Comparison of ENCODE assay signal across 12 cellular contexts in the genomic region with DNA sequence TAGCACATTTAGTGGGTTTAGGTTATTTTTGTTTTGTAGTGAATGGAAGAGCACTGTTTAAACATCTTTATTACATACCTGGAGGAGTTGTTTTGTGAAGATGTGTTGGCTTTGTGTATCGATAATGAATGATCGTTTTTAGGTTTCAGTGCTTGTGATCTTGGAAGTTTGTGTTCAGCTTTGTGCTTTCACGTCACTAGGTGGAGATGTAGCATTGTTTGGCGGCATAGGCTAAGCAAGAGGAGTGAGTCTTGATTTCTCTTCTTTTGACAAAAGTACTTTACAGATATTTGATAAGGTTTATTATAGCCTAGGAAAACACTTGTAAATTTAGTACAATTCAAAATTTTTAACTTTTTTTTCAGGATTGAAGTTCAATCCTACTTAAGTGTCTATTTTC. TPM values are rescaled to one million over a fixed set of nuclear protein-coding genes. Genes with fewer than 3 reads are reported as not detected.
DNase-seq lines count a peak whose midpoint lies in the region; ATAC-seq, FAIRE-seq and TF ChIP-seq lines count a peak whose summit lies in the region.
"Had no signal": no experiment of that assay in that cellular context is flagged by ENCODE, and none has a peak within 500 bp of the region (broad histone marks: within the 10 kb centered on the region; RNA-seq: fewer than 3 reads in every experiment).

No MANE protein-coding gene starts in this region.

- no peak for FAIRE-seq in endothelial cell of umbilical vein (lab: Jason Lieb, UNC)

- no peak overlapping the region for H3K4me2 ChIP-seq in OCI-LY7 (ENCODE audit: low read length)
- H3K4me2 ChIP-seq in endothelial cell of umbilical vein (ENCODE audit: insufficient read depth, low read length): no peak overlapping the region
- H3K4me2 ChIP-seq: BLaER1 had no signal

- BruUV-seq in OCI-LY7 (replicated peaks; lab: Mats Ljungman, UMichigan) (no TSS peak), endothelial cell of umbilical vein (replicated peaks; lab: Mats Ljungman, UMichigan) (no TSS peak)

- dilution Hi-C loops in endothelial cell of umbilical vein (cut with MboI; ENCODE audit: extremely low pct_ligation_motif_present, low sequenced_read_pairs): no loop called here

- TF ChIP-seq POLR2A in endothelial cell of umbilical vein (IDR thresholded peaks at IDR 0.05; ENCODE audit: low read depth, low read length): no peak

- H3K9me2 ChIP-seq in OCI-LY7 (ENCODE audit: insufficient read depth, low read length): no peaks in the 10 kb centered on the region

- H3K27me3 ChIP-seq in endothelial cell of umbilical vein (ENCODE audit: control insufficient read depth in 2 of 2, insufficient read depth in 2 of 2, low read length in 2 of 2): no peaks in the 10 kb centered on the region
- no peaks in the 10 kb centered on the region for H3K27me3 ChIP-seq in psoas muscle (ENCODE audit: insufficient read depth in 3 of 3, low read length in 2 of 3)
- H3K27me3 ChIP-seq in tibial artery: no peaks in the 10 kb centered on the region
- H3K27me3 ChIP-seq: BLaER1 had no signal

- H3K79me2 ChIP-seq in OCI-LY7 (ENCODE audit: insufficient read depth, low read depth, low read length) (no peaks in the 10 kb centered on the region), endothelial cell of umbilical vein (ENCODE audit: control insufficient read depth, insufficient read depth, low read length) (no peaks in the 10 kb centered on the region)

- H2AFZ ChIP-seq in OCI-LY7 (ENCODE audit: low read length) (no peak overlapping the region), endothelial cell of umbilical vein (ENCODE audit: low read depth, low read length) (no peak overlapping the region)

- H3K9me1 ChIP-seq in endothelial cell of umbilical vein (replicated peaks; ENCODE audit: control insufficient read depth, extremely low read depth, insufficient read depth, low read length): no peaks in the 10 kb centered on the region

- H3K9me3 ChIP-seq in OCI-LY7 (ENCODE audit: low read length) (no peaks in the 10 kb centered on the region), endothelial cell of umbilical vein (replicated peaks; ENCODE audit: control insufficient read depth, insufficient read depth, low read length) (no peaks in the 10 kb centered on the region), psoas muscle (no peaks in the 10 kb centered on the region), tibial artery (no peaks in the 10 kb centered on the region)
- H3K9me3 ChIP-seq: BLaER1 had no signal

- TF ChIP-seq CTCF in OCI-LY7 (conservative IDR thresholded peaks at IDR 0.05; ENCODE audit: low read length): 0 out of 2 replicates have a peak, but pooled peaks have one; percentile 15
- TF ChIP-seq CTCF in endothelial cell of umbilical vein (IDR thresholded peaks at IDR 0.05; ENCODE audit: extremely low read depth in 1 of 2, insufficient read depth in 1 of 2, low read depth in 1 of 2, low read length in 2 of 2): peak in 1 of 2 donors; percentile 35
- TF ChIP-seq CTCF in psoas muscle (IDR thresholded peaks at IDR 0.05): peak; percentile 21
- peak in 1 of 2 experiments; percentile 9 for TF ChIP-seq CTCF in tibial artery (IDR thresholded peaks at IDR 0.05)

- intact Hi-C loops in OCI-LY7 (cut with micrococcal nuclease; ENCODE audit: unreplicated experiment) (no loop called here), endothelial cell of umbilical vein (cut with micrococcal nuclease) (loop anchor here (1.0 kb wide), 1 partner anchor 46 kb away; no protein-coding TSS in a partner anchor), psoas muscle (cut with DNase I) (no loop called here), tibial artery (cut with DNase I; ENCODE audit: low total_unique reads) (no loop called here)

- no peaks in the 10 kb centered on the region for H3K4me1 ChIP-seq in OCI-LY7 (ENCODE audit: insufficient read depth, low read length, poor library complexity, severe bottlenecking)
- no peaks in the 10 kb centered on the region for H3K4me1 ChIP-seq in endothelial cell of umbilical vein (ENCODE audit: control insufficient read depth, extremely low read depth, insufficient read depth, low read length)
- H3K4me1 ChIP-seq in psoas muscle: no peaks in the 10 kb centered on the region
- no peaks in the 10 kb centered on the region for H3K4me1 ChIP-seq in tibial artery
- H3K4me1 ChIP-seq: BLaER1 had no signal

- H4K20me1 ChIP-seq in OCI-LY7 (ENCODE audit: insufficient read depth, low read length) (no peaks in the 10 kb centered on the region), endothelial cell of umbilical vein (replicated peaks; ENCODE audit: control insufficient read depth, extremely low read depth, insufficient read depth, low read length) (no peaks in the 10 kb centered on the region)
- H4K20me1 ChIP-seq: BLaER1 had no signal

- H3K27ac ChIP-seq in OCI-LY7 (ENCODE audit: low read depth, low read length, poor library complexity, severe bottlenecking) (no peak overlapping the region), endothelial cell of umbilical vein (ENCODE audit: insufficient read depth, low read depth, low read length) (no peak overlapping the region), psoas muscle (no peak overlapping the region), tibial artery (no peak overlapping the region)
- H3K27ac ChIP-seq: BLaER1 had no signal

- POLR2A ChIA-PET in OCI-LY7 (lab: Charles Lee) (no interaction called here), endothelial cell of umbilical vein (lab: Charles Lee) (no interaction called here)

- no peak overlapping the region for H3K9ac ChIP-seq in endothelial cell of umbilical vein (replicated peaks; ENCODE audit: extremely low read depth, insufficient read depth, low read length)
- H3K9ac ChIP-seq: BLaER1 had no signal

- ATAC-seq in psoas muscle: no peak

- CTCF ChIA-PET in OCI-LY7 (lab: Charles Lee; ENCODE audit: unreplicated experiment): no interaction called here
- CTCF ChIA-PET in endothelial cell of umbilical vein (lab: Charles Lee): interaction anchor here (0.6 to 1.1 kb wide), 4 partner anchors 17 to 629 kb away, joined by 3 read pairs; no protein-coding TSS in a partner anchor

- H3K36me3 ChIP-seq in OCI-LY7 (ENCODE audit: insufficient read depth, low read length) (peaks cover 5% of the 10 kb centered on the region; the same call in 1 of the 2 replicates), endothelial cell of umbilical vein (ENCODE audit: control insufficient read depth in 2 of 2, extremely low read depth in 1 of 2, insufficient read depth in 2 of 2, low read length in 2 of 2) (no peaks in the 10 kb centered on the region), psoas muscle (ENCODE audit: insufficient read depth in 1 of 2, low read depth in 1 of 2) (no peaks in the 10 kb centered on the region), tibial artery (peaks cover 5 to 18% (median 12%) of the 10 kb centered on the region in 3 donors)

- WGBS in psoas muscle, 3 donors: 52 to 65% (median 57%) methylated on average over 4 of the region's 4 CpGs

- H3K4me3 ChIP-seq in OCI-LY7 (ENCODE audit: low read depth, low read length, poor library complexity, severe bottlenecking) (no peak overlapping the region), endothelial cell of umbilical vein (replicated peaks in 1 of 3; ENCODE audit: insufficient read depth in 1 of 3, low read depth in 1 of 3, low read length in 3 of 3) (no peak overlapping the region), psoas muscle (no peak overlapping the region), tibial artery (no peak overlapping the region)
- H3K4me3 ChIP-seq: BLaER1 had no signal

- peak; percentile 44 for DNase-seq in NCI-H82 (lab: John Stamatoyannopoulos, UW)
- no peak for DNase-seq in NCI-H82 treated with DMSO at 0.1 percent for 48 hours (lab: John Stamatoyannopoulos, UW; ENCODE audit: unreplicated experiment)
- no peak for DNase-seq in OCI-LY7 (ENCODE audit: low spot score)
- peak; percentile 33 for DNase-seq in endothelial cell of umbilical vein (ENCODE audit: low read depth, low spot score)
- DNase-seq in psoas muscle: no peak
- DNase-seq in RPMI8226: no peak
- no peak for DNase-seq in cerebellar nuclear complex (lab: John Stamatoyannopoulos, UW)
- DNase-seq in tibial artery: no peak
- DNase-seq: activated effector memory CD4-positive, alpha-beta T cell treated with Interleukin-2 at 50 U/mL for 16 hours; foreskin melanocyte; Karpas-422 had no signal

TF ChIP-seq in endothelial cell of umbilical vein, 7 proteins besides CTCF, POLR2A, EP300 and RAD21:
- TF ChIP-seq GATA2 (IDR thresholded peaks at IDR 0.05; ENCODE audit: insufficient read depth, insufficient read length, low read depth, low read length) (no peak), JUN (IDR thresholded peaks at IDR 0.05; ENCODE audit: borderline replicate concordance, insufficient read depth, insufficient read length, low read depth) (no peak), EZH2 (IDR thresholded peaks at IDR 0.05; ENCODE audit: borderline replicate concordance, low read depth, low read length, severe bottlenecking) (no peak)
- TF ChIP-seq, protein P1, sequence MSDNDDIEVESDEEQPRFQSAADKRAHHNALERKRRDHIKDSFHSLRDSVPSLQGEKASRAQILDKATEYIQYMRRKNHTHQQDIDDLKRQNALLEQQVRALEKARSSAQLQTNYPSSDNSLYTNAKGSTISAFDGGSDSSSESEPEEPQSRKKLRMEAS (IDR thresholded peaks at IDR 0.05; ENCODE audit: insufficient read depth, insufficient read length): no peak

RNA-seq across cellular contexts. Expression of a gene that starts 50.4 kb away (rescaled TPM):
- total RNA-seq in OCI-LY7 (2014; rRNA removed; shearing (Covaris generic)): 22.6 and 24.5 TPM in 2 replicates
- total RNA-seq in OCI-LY7 (2022): 32.2 and 35.1 TPM in 2 replicates
- total RNA-seq in endothelial cell of umbilical vein: 3.9 and 5.9 TPM in 2 replicates
- 2.6 and 3.0 TPM in 2 replicates for polyA plus RNA-seq in endothelial cell of umbilical vein
- polyA plus RNA-seq in endothelial cell of umbilical vein (2011; cell fraction: cytosol; rRNA removed): 2.2 and 3.0 TPM in 2 replicates
- polyA plus RNA-seq in endothelial cell of umbilical vein (2011; cell fraction: nucleus; rRNA removed): 2.6 TPM in 2 replicates
- 3.4 and 3.8 TPM in 2 replicates for polyA plus RNA-seq in endothelial cell of umbilical vein (2012)
- polyA minus RNA-seq in endothelial cell of umbilical vein: 6.2 and 6.8 TPM in 2 replicates
- polyA minus RNA-seq in endothelial cell of umbilical vein (2011; cell fraction: cytosol; rRNA and poly(A)+ RNA removed): 6.1 TPM
- 3.6 and 7.4 TPM in 2 replicates for polyA minus RNA-seq in endothelial cell of umbilical vein (2011; cell fraction: nucleus; rRNA and poly(A)+ RNA removed)
- 1 to 10 TPM; 1.7 to 3.2 (median 2.3) TPM for total RNA-seq in psoas muscle
- polyA plus RNA-seq in psoas muscle: 1 to 10 TPM in 1 of 3 donors, under 1 TPM in 2; 0.45 to 1.3 (median 0.61) TPM

Comparison
In these comparisons a context has a peak if more than half of its experiments do, and no peak if none do; other contexts are left out.
1. DNase-seq: peak in NCI-H82 (single experiment) and endothelial cell of umbilical vein (single experiment); none in NCI-H82 treated with DMSO at 0.1 percent for 48 hours (single experiment), OCI-LY7 (single experiment), psoas muscle (0 of 2), RPMI8226 (single experiment), cerebellar nuclear complex (0 of 2) and tibial artery (0 of 2).